ENCODE assay signal across 23 cellular contexts in the genomic region with DNA sequence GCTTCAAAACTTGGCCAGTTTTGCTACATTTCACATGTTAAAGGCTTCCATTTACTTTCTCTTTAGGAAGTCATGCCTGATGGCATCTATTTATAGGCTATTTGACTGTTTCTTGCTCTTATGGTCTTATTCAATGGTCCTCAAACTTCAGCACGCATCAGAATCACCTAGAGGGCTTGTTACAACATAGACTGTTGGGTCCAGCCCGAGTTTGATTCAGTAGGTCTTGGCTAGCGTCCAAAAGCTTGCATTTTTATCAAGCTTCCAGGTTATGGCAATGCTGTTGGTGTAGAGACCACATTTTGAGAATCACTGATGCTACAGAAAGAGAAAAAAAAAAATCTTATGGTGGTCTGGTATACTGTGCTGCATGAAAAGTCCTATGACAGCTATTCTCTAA. TPM values are rescaled to one million over a fixed set of nuclear protein-coding genes. Genes with fewer than 3 reads are reported as not detected.
DNase-seq lines count a peak whose midpoint lies in the region; TF ChIP-seq lines count a peak whose summit lies in the region.
"Had no signal": no experiment of that assay in that cellular context is flagged by ENCODE, and none has a peak within 500 bp of the region (broad histone marks: within the 10 kb centered on the region; RNA-seq: fewer than 3 reads in every experiment).

No MANE protein-coding gene starts in this region.

- H3K4me1 ChIP-seq in breast epithelium (no peaks in the 10 kb centered on the region), PC-9 (replicated peaks; ENCODE audit: insufficient read depth) (peaks cover 29% of the 10 kb centered on the region), uterus (no peaks in the 10 kb centered on the region)
- H3K4me1 ChIP-seq: prostate gland, upper lobe of left lung had no signal

- H3K4me2 ChIP-seq in PC-9 = no peak overlapping the region

- H3K4me3 Mint-ChIP-seq in MCF 10A (ENCODE audit: unreplicated experiment) = no peak overlapping the region
- H3K4me3 Mint-ChIP-seq: activated CD4-positive, alpha-beta memory T cell treated with anti-CD3 and anti-CD28 coated beads for 36 hours; activated naive CD8-positive, alpha-beta T cell treated with anti-CD3 and anti-CD28 coated beads for 36 hours; activated T-helper 17 cell treated with anti-CD3 and anti-CD28 coated beads, Interleukin-2, amount 50 U/mL, for 72 hours; B cell had no signal

- H3K4me3 ChIP-seq in breast epithelium (no peak overlapping the region), PC-9 (no peak overlapping the region), epithelial cell of esophagus (ENCODE audit: low read length) (no peak overlapping the region), uterus (no peak overlapping the region)
- H3K4me3 ChIP-seq: coronary artery, heart left ventricle, prostate gland, upper lobe of left lung had no signal

- no peak overlapping the region for H2AFZ ChIP-seq in PC-9

- 0 out of 2 replicates have a peak, but pooled peaks cover 11% of the 10 kb centered on the region for H4K20me1 ChIP-seq in PC-9 (ENCODE audit: insufficient read depth)

- H3K27ac Mint-ChIP-seq in MCF 10A (ENCODE audit: low read depth, unreplicated experiment) = no peak overlapping the region
- H3K27ac Mint-ChIP-seq: activated CD4-positive, alpha-beta memory T cell treated with anti-CD3 and anti-CD28 coated beads for 36 hours; activated naive CD8-positive, alpha-beta T cell treated with anti-CD3 and anti-CD28 coated beads for 36 hours; activated T-helper 17 cell treated with anti-CD3 and anti-CD28 coated beads, Interleukin-2, amount 50 U/mL, for 72 hours; B cell had no signal

- DNase-seq in MCF 10A (ENCODE audit: unreplicated experiment) (peak; percentile 65), breast epithelium (ENCODE audit: low spot score in 2 of 2) (no peak), PC-9 (no peak), epithelial cell of esophagus (ENCODE audit: low read depth) (peak; percentile 74), uterus (no peak)
- no peak for DNase-seq in stimulated activated CD4-positive, alpha-beta T cell treated with anti-CD3 and anti-CD28 coated beads, Interleukin-4, amount 100 ng/mL, for 4 hours
- DNase-seq in activated CD4-positive, alpha-beta T cell treated with anti-CD3 and anti-CD28 coated beads for 4 hours = no peak
- DNase-seq in activated CD4-positive, alpha-beta T cell treated with anti-CD3 and anti-CD28 coated beads for 1 hour = no peak
- DNase-seq: activated CD4-positive, alpha-beta memory T cell treated with anti-CD3 and anti-CD28 coated beads for 36 hours; activated CD8-positive, alpha-beta memory T cell treated with anti-CD3 and anti-CD28 coated beads, Interleukin-2, amount 50 U/mL, for 48 hours; activated naive CD8-positive, alpha-beta T cell treated with anti-CD3 and anti-CD28 coated beads for 36 hours; heart left ventricle; left cardiac atrium; mesendoderm; MV-4-11; Right ventricle myocardium superior; T-helper 9 cell; upper lobe of left lung had no signal

- H3K9me3 Mint-ChIP-seq in MCF 10A (ENCODE audit: unreplicated experiment) = no peaks in the 10 kb centered on the region
- H3K9me3 Mint-ChIP-seq: activated T-helper 17 cell treated with anti-CD3 and anti-CD28 coated beads, Interleukin-2, amount 50 U/mL, for 72 hours had no signal

- intact Hi-C loops in MCF 10A (cut with micrococcal nuclease) = no loop called here
- intact Hi-C loops in breast epithelium (cut with DNase I; ENCODE audit: low total_unique reads) = no loop called here
- intact Hi-C loops in PC-9 (cut with micrococcal nuclease; ENCODE audit: unreplicated experiment) = no loop called here
- intact Hi-C loops in uterus (cut with DNase I; ENCODE audit: low total_unique reads) = no loop called here

- H3K36me3 ChIP-seq in breast epithelium (no peaks in the 10 kb centered on the region), PC-9 (ENCODE audit: low read depth) (peaks cover 22% of the 10 kb centered on the region; the same call in 1 of the 2 replicates), uterus (no peaks in the 10 kb centered on the region)
- H3K36me3 ChIP-seq: prostate gland had no signal

- no peaks in the 10 kb centered on the region for H3K79me2 ChIP-seq in PC-9 (ENCODE audit: low read depth)

- CTCF ChIA-PET in MCF 10A (lab: Yijun Ruan, JAX) (interaction anchor here (1.4 kb wide), 1 partner anchor 251 kb away, joined by 3 read pairs; no protein-coding TSS in a partner anchor), PC-9 (lab: Charles Lee) (interaction anchor here (0.6 kb wide), 1 partner anchor 143 kb away, joined by 6 read pairs; no protein-coding TSS in a partner anchor)

- H3K4me1 Mint-ChIP-seq in MCF 10A (ENCODE audit: insufficient read depth, unreplicated experiment) = peaks cover 17% of the 10 kb centered on the region

- no peaks in the 10 kb centered on the region for H3K9me2 ChIP-seq in PC-9 (ENCODE audit: insufficient read depth)

- TF ChIP-seq POLR2A in breast epithelium (IDR thresholded peaks at IDR 0.05) (no peak), uterus (IDR thresholded peaks at IDR 0.05) (no peak)

- H3K27me3 ChIP-seq in breast epithelium (no peaks in the 10 kb centered on the region), PC-9 (ENCODE audit: insufficient read depth, low read depth) (no peaks in the 10 kb centered on the region), uterus (no peaks in the 10 kb centered on the region)
- H3K27me3 ChIP-seq: heart left ventricle, neutrophil, upper lobe of left lung had no signal

- BruUV-seq in MCF 10A (replicated peaks; lab: Mats Ljungman, UMichigan) (no TSS peak), PC-9 (replicated peaks; lab: Mats Ljungman, UMichigan) (no TSS peak)

- H3K27ac ChIP-seq in breast epithelium (no peak overlapping the region), PC-9 (peak overlapping the region; percentile 75), uterus (no peak overlapping the region)
- H3K27ac ChIP-seq: coronary artery, heart left ventricle, neutrophil, prostate gland, upper lobe of left lung had no signal

- no peaks in the 10 kb centered on the region for H3K27me3 Mint-ChIP-seq in MCF 10A (ENCODE audit: insufficient read depth, unreplicated experiment)
- H3K27me3 Mint-ChIP-seq: activated CD4-positive, alpha-beta memory T cell treated with anti-CD3 and anti-CD28 coated beads for 36 hours; activated naive CD8-positive, alpha-beta T cell treated with anti-CD3 and anti-CD28 coated beads for 36 hours; activated T-helper 17 cell treated with anti-CD3 and anti-CD28 coated beads, Interleukin-2, amount 50 U/mL, for 72 hours; B cell had no signal

- H3K36me3 Mint-ChIP-seq in MCF 10A (ENCODE audit: insufficient read depth, unreplicated experiment) = peaks cover 9% of the 10 kb centered on the region

- TF ChIP-seq CTCF in MCF 10A (IDR thresholded peaks at IDR 0.05; ENCODE audit: unreplicated experiment) (no peak), breast epithelium (IDR thresholded peaks at IDR 0.05) (no peak), PC-9 (conservative IDR thresholded peaks at IDR 0.05) (no peak), epithelial cell of esophagus (IDR thresholded peaks at IDR 0.05; ENCODE audit: insufficient read depth, low read depth, low read length, missing control alignments) (no peak), uterus (IDR thresholded peaks at IDR 0.05) (no peak)

- POLR2A ChIA-PET in MCF 10A (lab: Yijun Ruan, JAX) (interaction anchor here (0.6 to 1.7 kb wide), 5 partner anchors 25 to 723 kb away, joined by 3 to 6 read pairs (median 4); no protein-coding TSS in a partner anchor), PC-9 (lab: Charles Lee; ENCODE audit: unreplicated experiment) (interaction anchor here (0.5 to 0.6 kb wide), 2 partner anchors 12 to 179 kb away, joined by 8 to 15 read pairs; no protein-coding TSS in a partner anchor)

- no peaks in the 10 kb centered on the region for H3K9me3 ChIP-seq in breast epithelium
- H3K9me3 ChIP-seq in PC-9 (ENCODE audit: insufficient read depth, low read depth) = no peaks in the 10 kb centered on the region; the same call in 1 of the 2 replicates
- H3K9me3 ChIP-seq in uterus = no peaks in the 10 kb centered on the region
- H3K9me3 ChIP-seq: heart left ventricle, neutrophil, prostate gland, upper lobe of left lung had no signal

- H3F3A ChIP-seq in PC-9 (ENCODE audit: insufficient read depth, low read depth) = peaks cover 22% of the 10 kb centered on the region

RNA-seq across cellular contexts. Expression of a gene that starts 52.0 kb away (rescaled TPM):
- total RNA-seq in MCF 10A (2022) = 153 and 178 TPM in 2 replicates
- total RNA-seq in breast epithelium = 10 to 100 TPM; 66.5 to 97.0 (median 85.5) TPM
- 181 and 212 TPM in 2 replicates for total RNA-seq in PC-9 (2021)
- total RNA-seq in uterus = 100 to 1,000 TPM in 1 of 4 donors, 10 to 100 TPM in 3; 53.8 to 125 (median 76.8) TPM

Comparison
In these comparisons a context has a peak if more than half of its experiments do, and no peak if none do; other contexts are left out.
1. DNase-seq: peak in MCF 10A (single experiment) and epithelial cell of esophagus (single experiment); none in breast epithelium (0 of 2), PC-9 (0 of 2), stimulated activated CD4-positive, alpha-beta T cell treated with anti-CD3 and anti-CD28 coated beads, Interleukin-4, amount 100 ng/mL, for 4 hours (0 of 2), activated CD4-positive, alpha-beta T cell treated with anti-CD3 and anti-CD28 coated beads for 4 hours (0 of 2), uterus (0 of 2) and activated CD4-positive, alpha-beta T cell treated with anti-CD3 and anti-CD28 coated beads for 1 hour (single experiment).